ENCODE assay signal across 19 cellular contexts in genomic region chr11:132883241-132883640, GRCh38.
"Had no signal": no experiment of that assay in that cellular context is flagged by ENCODE, and none has a peak within 500 bp of the region (broad histone marks: within the 10 kb centered on the region; RNA-seq: fewer than 3 reads in every experiment).

No MANE protein-coding gene starts in this region.

- H3K4me3 Mint-ChIP-seq: mesothelial cell of epicardium; naive B cell; naive thymus-derived CD8-positive, alpha-beta T cell had no signal

- H3K4me3 ChIP-seq: coronary artery, dorsolateral prefrontal cortex, esophagus muscularis mucosa, gastroesophageal sphincter, heart right ventricle, left lung, lower lobe of right lung, mucosa of descending colon had no signal

- H3K9me3 ChIP-seq: esophagus muscularis mucosa, gastroesophageal sphincter, heart right ventricle, left lung, lower lobe of right lung had no signal

- DNase-seq: dermis blood vessel endothelial cell; dorsolateral prefrontal cortex; effector CD4-positive, alpha-beta T cell; effector memory CD4-positive, alpha-beta T cell; foreskin keratinocyte; heart right ventricle; hippocampal formation; left cardiac atrium; left lung; left ventricle myocardium superior; lower lobe of right lung; mesenchymal stem cell; mucosa of descending colon; naive B cell; naive thymus-derived CD8-positive, alpha-beta T cell had no signal

- H3K4me1 ChIP-seq: esophagus muscularis mucosa, foreskin keratinocyte, gastroesophageal sphincter, heart right ventricle, left lung, lower lobe of right lung had no signal

- H3K4me1 Mint-ChIP-seq: naive B cell had no signal

- H3K27ac Mint-ChIP-seq: mesothelial cell of epicardium; naive B cell; naive thymus-derived CD8-positive, alpha-beta T cell had no signal

- H3K27ac ChIP-seq: coronary artery, dorsolateral prefrontal cortex, esophagus muscularis mucosa, foreskin keratinocyte, gastroesophageal sphincter, heart right ventricle, left lung, lower lobe of right lung had no signal

- H3K27me3 Mint-ChIP-seq: naive B cell had no signal

- ATAC-seq: foreskin keratinocyte; gastroesophageal sphincter; heart right ventricle; left cardiac atrium; left lung; left ventricle myocardium superior; lower lobe of right lung; mucosa of descending colon; naive thymus-derived CD8-positive, alpha-beta T cell had no signal

- H3K36me3 Mint-ChIP-seq: mesothelial cell of epicardium; naive B cell; naive thymus-derived CD8-positive, alpha-beta T cell had no signal

- H3K36me3 ChIP-seq: esophagus muscularis mucosa, gastroesophageal sphincter, heart right ventricle, left lung, lower lobe of right lung had no signal

- H3K27me3 ChIP-seq: esophagus muscularis mucosa, foreskin keratinocyte, gastroesophageal sphincter, left lung had no signal
